1 cellular context compared by ENCODE assay signal in the genomic region with DNA sequence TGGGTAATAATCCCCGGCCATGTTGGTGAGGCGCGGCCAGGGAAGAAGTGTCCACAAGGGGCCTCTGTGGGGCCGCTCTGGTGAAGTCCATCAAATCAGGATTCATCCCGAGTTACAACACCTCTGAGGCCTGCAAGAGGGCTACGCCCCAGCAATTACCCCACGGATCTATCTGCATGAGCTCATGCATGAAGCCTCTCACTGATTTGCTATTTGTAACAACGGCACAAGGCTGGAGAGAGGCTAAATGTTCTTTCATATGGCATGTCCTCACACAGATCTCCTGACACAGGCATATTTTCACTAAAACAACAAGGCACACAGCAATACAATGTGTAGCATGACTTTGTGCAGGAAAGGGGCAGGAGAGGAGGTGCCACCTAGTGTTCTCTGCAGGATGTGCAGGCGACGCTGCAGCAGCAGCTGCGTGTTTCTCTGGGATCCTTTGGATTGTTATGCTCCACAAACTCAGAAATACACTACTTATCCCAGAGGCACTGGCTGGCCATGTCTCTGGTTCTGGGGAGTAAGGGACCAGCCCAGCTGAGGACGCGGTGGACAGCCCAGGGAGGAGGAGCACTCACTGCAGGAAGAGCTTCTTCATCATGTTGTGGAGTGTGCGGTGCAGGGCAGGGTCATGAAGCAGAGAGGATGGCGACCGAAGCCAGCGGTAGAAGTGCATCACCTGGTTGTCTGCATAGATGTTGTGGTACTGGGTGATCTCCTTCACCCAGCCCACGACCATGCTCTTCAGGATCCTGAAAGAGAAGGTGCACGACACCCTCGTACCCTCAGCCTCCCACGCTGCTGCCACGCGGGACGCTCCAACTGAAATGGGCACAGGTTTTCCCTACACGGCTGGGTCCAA.
A peak's percentile ranks its signal among the peaks of the same experiment; 100 is the strongest.
TF ChIP-seq lines count a peak whose summit lies in the region.

No MANE protein-coding gene starts in this region.

TF ChIP-seq in IMR-90, 13 proteins besides CTCF, POLR2A, EP300 and RAD21:
- TF ChIP-seq SMC3 (IDR thresholded peaks at IDR 0.05; ENCODE audit: low read depth, low read length) (peak; percentile 62), NFE2L2 (IDR thresholded peaks at IDR 0.05; ENCODE audit: low read depth, low read length) (no peak), RCOR1 (IDR thresholded peaks at IDR 0.05; ENCODE audit: insufficient replicate concordance, low read length) (no peak)
